1 cellular context compared by ENCODE assay signal in genomic region chr13:114234645-114235421, GRCh38.
A peak's percentile ranks its signal among the peaks of the same experiment; 100 is the strongest.
TF ChIP-seq lines count a peak whose summit lies in the region.

Gene CDC16, plus strand, starts transcription at chr13:114234897. Its CDS starts 188 bp downstream, at chr13:114235085.

TF ChIP-seq in K562, 482 proteins besides CTCF, POLR2A, EP300 and RAD21 (continued from another document and continues in another):
- TF ChIP-seq CTCFL (IDR thresholded peaks at IDR 0.05; ENCODE audit: borderline replicate concordance, insufficient read depth, low read depth, low read length, poor library complexity, severe bottlenecking) (peak; percentile 41), ATF2 (CRISPR knock-in tag; IDR thresholded peaks at IDR 0.05) (peak; percentile 46; the same call in 1 of the 2 replicates), E2F8 (IDR thresholded peaks at IDR 0.05; ENCODE audit: low read depth, partially characterized antibody) (peak; percentile 81), NR3C1 (CRISPR knock-in tag; IDR thresholded peaks at IDR 0.05) (peak; percentile 87; the same call in 1 of the 2 replicates), NR2C2 (CRISPR knock-in tag; IDR thresholded peaks at IDR 0.05) (peak; percentile 66; the same call in 1 of the 2 replicates), NR2C2 (tag; IDR thresholded peaks at IDR 0.05) (peak; percentile 49), ZNF668 (CRISPR knock-in tag; IDR thresholded peaks at IDR 0.05) (peak; percentile 70; the same call in 1 of the 2 replicates), E2F6 (IDR thresholded peaks at IDR 0.05; ENCODE audit: borderline replicate concordance in 1 of 2, extremely low read depth in 1 of 2, insufficient read depth in 1 of 2, insufficient read length in 1 of 2, low read depth in 1 of 2, low read length in 1 of 2, poor library complexity in 1 of 2, severe bottlenecking in 1 of 2) (peak; percentile 99 to 100), CCNT2 (IDR thresholded peaks at IDR 0.05; ENCODE audit: borderline replicate concordance, extremely low read depth, insufficient read length, low read depth, low read length) (peak; percentile 37), RFX1 (IDR thresholded peaks at IDR 0.05) (no peak), TSHZ1 (CRISPR knock-in tag; IDR thresholded peaks at IDR 0.05) (peak; percentile 71; the same call in 1 of the 2 replicates), RAD51 (IDR thresholded peaks at IDR 0.05; ENCODE audit: borderline replicate concordance, low read depth) (peak; percentile 7; the same call in 1 of the 2 replicates), ZNF639 (CRISPR knock-in tag; conservative IDR thresholded peaks at IDR 0.05 in 1 of 2, IDR thresholded peaks at IDR 0.05 in 1 of 2) (peak in 1 of 2 experiments; percentile 90; a peak in 2 of 4 replicates), USF2 (CRISPR knock-in tag; IDR thresholded peaks at IDR 0.05) (peak; percentile 53), SUPT5H (IDR thresholded peaks at IDR 0.05) (peak; percentile 46; the same call in 1 of the 2 replicates), NR2C1 (IDR thresholded peaks at IDR 0.05) (no peak), NR2C1 (tag; IDR thresholded peaks at IDR 0.05) (peak; percentile 39; the same call in 1 of the 2 replicates), VEZF1 (CRISPR knock-in tag; IDR thresholded peaks at IDR 0.05) (peak; percentile 91), E2F3 (CRISPR knock-in tag; IDR thresholded peaks at IDR 0.05) (peak; percentile 73), FOXP1 (CRISPR knock-in tag; IDR thresholded peaks at IDR 0.05) (peak; percentile 81), ZBTB1 (CRISPR knock-in tag; IDR thresholded peaks at IDR 0.05; ENCODE audit: borderline replicate concordance, low read depth) (peak; percentile 53; the same call in 1 of the 2 replicates), TAF9B (IDR thresholded peaks at IDR 0.05; ENCODE audit: partially characterized antibody) (peak; percentile 20), NCOA1 (IDR thresholded peaks at IDR 0.05; ENCODE audit: low read depth) (peak; percentile 89), ZEB2 (IDR thresholded peaks at IDR 0.05) (peak; percentile 71), E2F5 (CRISPR knock-in tag; IDR thresholded peaks at IDR 0.05) (peak; percentile 84; the same call in 1 of the 2 replicates), HCFC1 (IDR thresholded peaks at IDR 0.05; ENCODE audit: low read depth, low read length) (peak; percentile 70), EHMT2 (IDR thresholded peaks at IDR 0.05) (peak; percentile 85), NCOA6 (IDR thresholded peaks at IDR 0.05) (no peak), XRCC5 (IDR thresholded peaks at IDR 0.05; ENCODE audit: low read depth, low read length) (0 out of 2 replicates have a peak, but pooled peaks have one; percentile 57), ZNF592 (IDR thresholded peaks at IDR 0.05) (peak; percentile 95), FOXA3 (CRISPR knock-in tag; conservative IDR thresholded peaks at IDR 0.05 in 1 of 2, IDR thresholded peaks at IDR 0.05 in 1 of 2) (peak in 1 of 2 experiments; percentile 71; a peak in 1 of 4 replicates), CBX3 (IDR thresholded peaks at IDR 0.05; ENCODE audit: borderline replicate concordance in 1 of 2, low read length in 2 of 2) (peak in 1 of 2 experiments; percentile 97; a peak in 2 of 3 replicates), MXI1 (IDR thresholded peaks at IDR 0.05; ENCODE audit: low read depth, low read length) (no peak), NCOR1 (IDR thresholded peaks at IDR 0.05) (no peak; the same call in 1 of the 2 replicates), POLR2G (IDR thresholded peaks at IDR 0.05; ENCODE audit: low read depth, low read length) (peak; percentile 84), BHLHE40 (IDR thresholded peaks at IDR 0.05; ENCODE audit: low read length) (peak; percentile 78)
